In the genomic region with DNA sequence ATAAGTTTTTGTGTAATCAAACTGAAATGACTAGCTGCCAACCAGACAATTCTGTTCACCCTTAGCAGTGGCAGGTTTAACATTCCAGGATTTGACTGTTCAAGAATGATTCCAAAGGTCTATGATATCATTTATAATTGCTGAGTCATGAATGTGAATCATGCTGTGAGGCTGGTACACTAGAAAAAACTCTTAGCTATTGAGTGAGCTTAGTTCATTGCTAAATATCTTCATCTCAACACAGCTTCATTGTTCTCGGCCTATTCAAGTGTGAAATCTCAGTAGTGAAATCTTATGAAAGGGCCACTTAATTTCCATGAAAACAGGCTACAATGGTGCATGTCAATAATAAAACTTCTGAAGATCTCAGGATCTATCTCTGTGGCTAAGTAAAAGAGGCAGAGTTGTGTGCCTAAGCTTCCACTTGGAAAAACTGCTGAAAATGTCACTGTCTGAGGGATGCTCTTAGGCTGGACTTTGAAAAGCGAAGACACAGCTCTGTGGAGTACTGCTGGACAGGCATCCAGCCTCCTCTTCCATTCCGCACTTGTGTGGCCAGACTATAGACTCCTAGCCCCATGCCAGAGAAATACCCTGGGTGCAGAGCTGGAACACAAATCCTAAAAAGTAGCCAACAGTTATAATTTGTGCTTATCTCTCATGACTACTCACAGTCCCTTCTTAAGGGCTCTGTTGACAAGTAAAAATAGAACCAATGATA, we compare ENCODE assay signal across 1 cellular context.
TF ChIP-seq lines count a peak whose summit lies in the region.

No MANE protein-coding gene starts in this region.

TF ChIP-seq in endothelial cell of umbilical vein, 7 proteins besides CTCF, POLR2A, EP300 and RAD21:
- TF ChIP-seq EZH2 (IDR thresholded peaks at IDR 0.05; ENCODE audit: borderline replicate concordance, low read depth, low read length, severe bottlenecking) = no peak
- peak; percentile 57 for TF ChIP-seq JUN (IDR thresholded peaks at IDR 0.05; ENCODE audit: borderline replicate concordance, insufficient read depth, insufficient read length, low read depth)
- TF ChIP-seq FOS (IDR thresholded peaks at IDR 0.05; ENCODE audit: borderline replicate concordance, insufficient read depth, low read length) = peak; percentile 78
